Comparison of ENCODE assay signal across 8 cellular contexts in the genomic region with DNA sequence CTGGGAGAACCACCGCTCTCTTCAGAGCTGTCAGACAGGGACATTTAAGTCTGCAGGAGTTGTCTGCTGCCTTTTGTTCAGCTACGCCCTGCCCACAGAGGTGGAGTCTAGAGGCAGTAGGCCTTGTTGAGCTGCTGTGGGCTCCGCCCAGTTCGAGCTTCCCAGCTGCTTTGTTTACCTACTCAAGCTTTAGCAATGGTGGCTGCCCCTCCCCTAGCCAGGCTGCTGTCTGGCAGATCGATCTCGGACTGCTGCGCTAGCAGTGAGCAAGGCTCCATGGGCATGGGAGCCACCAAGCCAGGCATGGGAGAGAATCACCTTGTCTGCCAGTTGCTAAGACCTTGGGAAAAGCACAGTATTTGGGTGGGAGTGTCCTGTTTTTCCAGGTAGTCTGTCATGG.
DNase-seq lines count a peak whose midpoint lies in the region; TF ChIP-seq lines count a peak whose summit lies in the region.
"Not testable (repeated sequence)": the region's sequence is repeated elsewhere in the genome, so short reads cannot be mapped to it uniquely, and the experiment has no call there.

No MANE protein-coding gene starts in this region.

- H4K8ac ChIP-seq in neuronal stem cell (ENCODE audit: low read depth, low read length): not testable (repeated sequence)

- H3K9me2 ChIP-seq in hepatocyte (replicated peaks; ENCODE audit: insufficient read depth): not testable (repeated sequence)

- H2BK12ac ChIP-seq in neuronal stem cell (ENCODE audit: low read length): not testable (repeated sequence)

- H4K91ac ChIP-seq in neuronal stem cell (ENCODE audit: low read depth, low read length, poor library complexity): not testable (repeated sequence)

- H2BK120ac ChIP-seq in neuronal stem cell (ENCODE audit: low read depth, low read length): not testable (repeated sequence)

- WGBS in hepatocyte (ENCODE audit: low lambda C conversion rate, missing lambda C conversion rate): 54% methylated on average over 7 of the region's 7 CpGs
- WGBS in neuronal stem cell (ENCODE audit: extremely low coverage in 2 of 2, insufficient read length in 2 of 2, insufficient replicate concordance in 1 of 2), 2 donors: no CpG with 5 or more reads among the region's 7 CpGs

- not testable (repeated sequence) for H3K9ac ChIP-seq in iPS-20b (ENCODE audit: low read depth, low read length)
- H3K9ac ChIP-seq in neuronal stem cell (ENCODE audit: low read depth, low read length, poor library complexity): peak overlapping the region; percentile 44

- H3K14ac ChIP-seq in neuronal stem cell (ENCODE audit: low read length): not testable (repeated sequence)

- not testable (repeated sequence) for H3K27me3 ChIP-seq in hepatocyte; iPS-20b (ENCODE audit: insufficient read depth, low read length); neuronal stem cell (ENCODE audit: control insufficient read depth in 3 of 3, insufficient read depth in 3 of 3, low read depth in 1 of 3, low read length in 3 of 3)

- H3K23ac ChIP-seq in neuronal stem cell (ENCODE audit: low read depth, low read length, poor library complexity): not testable (repeated sequence)

- not testable (repeated sequence) for H3K4me1 ChIP-seq in hepatocyte (ENCODE audit: insufficient read depth); iPS-20b (ENCODE audit: insufficient read depth, low read length); neuronal stem cell (ENCODE audit: control insufficient read depth in 2 of 2, insufficient read depth in 1 of 2, low read depth in 1 of 2, low read length in 2 of 2)

- not testable (repeated sequence) for TF ChIP-seq CTCF in hepatocyte (IDR thresholded peaks at IDR 0.05; ENCODE audit: poor library complexity)

- H3K4me3 ChIP-seq in hepatocyte; neuronal stem cell (ENCODE audit: low read length in 2 of 2): not testable (repeated sequence)
- H3K4me3 ChIP-seq in iPS-20b (ENCODE audit: low read length): peak overlapping the region; percentile 41; the same call in 1 of the 2 replicates

- not testable (repeated sequence) for H2BK15ac ChIP-seq in neuronal stem cell (ENCODE audit: low read length)

- not testable (repeated sequence) for H2AK5ac ChIP-seq in neuronal stem cell (ENCODE audit: low read depth, low read length)

- H3K27ac ChIP-seq in hepatocyte; iPS-20b (ENCODE audit: low read length); neuronal stem cell (replicated peaks; ENCODE audit: low read length): not testable (repeated sequence)

- H3K9me3 ChIP-seq in hepatocyte (ENCODE audit: low read depth); iPS-20b (ENCODE audit: insufficient read depth, low read depth, low read length); neuronal stem cell (replicated peaks in 1 of 2; ENCODE audit: control insufficient read depth in 2 of 2, insufficient read depth in 1 of 2, low read depth in 1 of 2, low read length in 2 of 2): not testable (repeated sequence)

- H2AFZ ChIP-seq in hepatocyte; neuronal stem cell (ENCODE audit: low read length): not testable (repeated sequence)

- H3K79me2 ChIP-seq in hepatocyte: not testable (repeated sequence)

- not testable (repeated sequence) for H3K4me2 ChIP-seq in hepatocyte; neuronal stem cell (ENCODE audit: insufficient read depth, low read length, poor library complexity, severe bottlenecking)

- H3K36me3 ChIP-seq in hepatocyte (replicated peaks; ENCODE audit: insufficient read depth, low read depth); iPS-20b (ENCODE audit: insufficient read depth, low read depth, low read length); neuronal stem cell (replicated peaks in 1 of 2; ENCODE audit: control insufficient read depth in 2 of 2, insufficient read depth in 2 of 2, low read length in 2 of 2): not testable (repeated sequence)

- not testable (repeated sequence) for H4K20me1 ChIP-seq in hepatocyte (ENCODE audit: insufficient read depth, poor library complexity, severe bottlenecking)

- not testable (repeated sequence) for H3K79me1 ChIP-seq in neuronal stem cell (ENCODE audit: low read depth, low read length)

- not testable (repeated sequence) for H2BK5ac ChIP-seq in neuronal stem cell (ENCODE audit: low read length)

- not testable (repeated sequence) for H3K4ac ChIP-seq in neuronal stem cell (ENCODE audit: low read length)

- H3K18ac ChIP-seq in neuronal stem cell (ENCODE audit: low read length): not testable (repeated sequence)

- DNase-seq in DMS153 treated with DMSO at 0.1 percent for 48 hours (lab: John Stamatoyannopoulos, UW; ENCODE audit: unreplicated experiment) (peak; percentile 77), HT-29 (ENCODE audit: low spot score) (peak; percentile 2), NCI-H2029 (lab: John Stamatoyannopoulos, UW) (peak; percentile 39), NCI-H69 (lab: John Stamatoyannopoulos, UW) (peak; percentile 77), RPMI8226 (peak; percentile 7), hepatocyte (ENCODE audit: low spot score) (peak; percentile 12), neuronal stem cell (ENCODE audit: low spot score) (peak; percentile 35)

Comparison
In these comparisons a context has a peak if more than half of its experiments do, and no peak if none do; other contexts are left out.
1. DNase-seq: peak in every context shown above with its lines; median percentile 77 in DMS153 treated with DMSO at 0.1 percent for 48 hours; 77 in NCI-H69; 39 in NCI-H2029; 35 in neuronal stem cell; 12 in hepatocyte; 7 in RPMI8226; 2 in HT-29.